Comparison of ENCODE assay signal across 1 cellular context in the genomic region with DNA sequence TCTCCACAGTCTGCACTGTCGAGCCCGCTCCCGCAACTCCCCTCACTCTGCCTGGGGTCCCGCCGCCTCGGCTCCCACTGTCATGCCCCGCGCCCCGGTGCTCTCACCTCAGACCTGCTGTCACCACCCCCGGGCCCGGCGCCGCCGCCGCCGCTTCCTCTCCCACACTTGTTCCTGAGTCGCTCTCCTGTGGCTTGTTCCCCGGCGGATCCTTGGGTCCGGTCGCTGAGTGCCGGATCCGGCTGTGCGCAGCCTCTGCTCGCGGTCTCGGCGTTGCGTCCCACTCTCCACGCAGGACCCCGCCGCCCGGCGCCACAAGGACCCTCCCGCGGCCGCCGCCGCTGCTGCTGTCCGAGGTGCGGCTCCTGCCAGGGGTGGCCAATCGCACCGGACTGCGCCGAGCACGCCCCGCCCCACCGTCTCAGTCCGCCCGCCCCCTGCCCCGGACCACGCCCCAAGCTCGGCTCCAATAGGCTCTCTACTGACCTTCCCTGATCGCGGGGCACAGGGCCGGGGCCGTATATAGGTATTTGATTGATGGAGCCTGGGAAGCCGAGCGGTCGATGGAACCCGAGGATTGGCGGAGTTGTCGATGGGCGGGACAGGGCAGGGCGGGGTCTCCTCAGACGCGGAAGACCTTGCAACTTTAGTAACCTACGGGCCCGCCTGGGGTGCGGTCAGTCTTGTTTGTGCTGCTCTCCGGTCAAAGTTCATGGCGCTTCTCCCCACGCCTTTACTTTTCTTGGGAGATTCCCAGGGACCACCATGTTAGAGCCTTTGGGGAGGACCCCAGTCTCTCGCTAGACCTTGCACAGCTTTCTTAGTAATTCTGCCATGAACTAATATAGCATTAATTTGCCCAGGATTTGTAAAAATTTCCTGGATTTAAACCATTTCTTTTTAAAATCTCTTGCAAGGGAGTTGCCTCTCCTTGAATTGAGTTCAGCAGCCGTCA.
TF ChIP-seq lines count a peak whose summit lies in the region.

TAOK3 (minus strand) TSS at position 367 of the 955 bp plus-strand sequence. CDS start 117,340 bp downstream, outside the sequence.

TF ChIP-seq in K562, 482 proteins besides CTCF, POLR2A, EP300 and RAD21 (continued from another document and continues in another):
- TF ChIP-seq ZNF436 (CRISPR knock-in tag; IDR thresholded peaks at IDR 0.05) (no peak), GABPB1 (CRISPR knock-in tag; IDR thresholded peaks at IDR 0.05) (peak; percentile 60; the same call in 1 of the 2 replicates), SMARCC2 (IDR thresholded peaks at IDR 0.05; ENCODE audit: low read depth) (no peak), ZNF347 (CRISPR knock-in tag; IDR thresholded peaks at IDR 0.05; ENCODE audit: low read depth) (no peak), RBFOX2 (IDR thresholded peaks at IDR 0.05; ENCODE audit: low read depth, low read length) (peak; percentile 89), NELFE (IDR thresholded peaks at IDR 0.05; ENCODE audit: insufficient read depth, insufficient read length) (no peak), ZFPM2 (CRISPR knock-in tag; IDR thresholded peaks at IDR 0.05) (no peak), PURB (CRISPR knock-in tag; IDR thresholded peaks at IDR 0.05; ENCODE audit: low read depth) (no peak), EP400 (IDR thresholded peaks at IDR 0.05) (peak; percentile 61), ZNF561 (CRISPR knock-in tag; conservative IDR thresholded peaks at IDR 0.05) (no peak), ELF4 (CRISPR knock-in tag; IDR thresholded peaks at IDR 0.05) (no peak), ARHGAP35 (IDR thresholded peaks at IDR 0.05; ENCODE audit: partially characterized antibody) (no peak), SNAPC5 (CRISPR knock-in tag; IDR thresholded peaks at IDR 0.05) (no peak), ZNF583 (CRISPR knock-in tag; IDR thresholded peaks at IDR 0.05) (no peak), ZNF77 (CRISPR knock-in tag; IDR thresholded peaks at IDR 0.05) (no peak), ZNF586 (CRISPR knock-in tag; conservative IDR thresholded peaks at IDR 0.05) (no peak), ATF7 (IDR thresholded peaks at IDR 0.05) (peak; percentile 43; the same call in 1 of the 2 replicates), MEF2D (tag; conservative IDR thresholded peaks at IDR 0.05; ENCODE audit: low read depth) (no peak), ZNF324 (CRISPR knock-in tag; IDR thresholded peaks at IDR 0.05) (no peak), ZNF407 (IDR thresholded peaks at IDR 0.05; ENCODE audit: low read depth) (no peak), CREM (IDR thresholded peaks at IDR 0.05; ENCODE audit: low read depth) (peak; percentile 41), TBL1XR1 (IDR thresholded peaks at IDR 0.05; ENCODE audit: low read length in 2 of 2) (peak in 1 of 2 experiments; percentile 46; a peak in 1 of 4 replicates), ZNF766 (CRISPR knock-in tag; conservative IDR thresholded peaks at IDR 0.05) (no peak), FOXA1 (IDR thresholded peaks at IDR 0.05; ENCODE audit: borderline replicate concordance) (no peak), XRCC5 (IDR thresholded peaks at IDR 0.05; ENCODE audit: low read depth, low read length) (peak; percentile 99), ZNF431 (CRISPR knock-in tag; IDR thresholded peaks at IDR 0.05) (no peak), NBN (IDR thresholded peaks at IDR 0.05; ENCODE audit: low read depth) (0 out of 2 replicates have a peak, but pooled peaks have one; percentile 36), FOXK2 (conservative IDR thresholded peaks at IDR 0.05 in 1 of 2, IDR thresholded peaks at IDR 0.05 in 1 of 2; ENCODE audit: low read depth in 2 of 2) (peak in 1 of 2 experiments; percentile 86; a peak in 2 of 4 replicates), ETV6 (IDR thresholded peaks at IDR 0.05; ENCODE audit: borderline replicate concordance in 1 of 2, low read depth in 2 of 2, low read length in 1 of 2) (no peak), ETV6 (CRISPR knock-in tag; IDR thresholded peaks at IDR 0.05; ENCODE audit: borderline replicate concordance) (no peak), ZNF445 (CRISPR knock-in tag; IDR thresholded peaks at IDR 0.05; ENCODE audit: low read depth) (no peak), RBM34 (IDR thresholded peaks at IDR 0.05; ENCODE audit: borderline replicate concordance, insufficient read depth, low read length) (no peak), IRF1 (CRISPR knock-in tag; IDR thresholded peaks at IDR 0.05; ENCODE audit: borderline replicate concordance) (no peak), ZNF717 (CRISPR knock-in tag; IDR thresholded peaks at IDR 0.05) (no peak), ETV1 (tag; conservative IDR thresholded peaks at IDR 0.05; ENCODE audit: low read depth) (no peak), ZNF79 (CRISPR knock-in tag; IDR thresholded peaks at IDR 0.05; ENCODE audit: low read depth) (no peak), RBBP5 (IDR thresholded peaks at IDR 0.05; ENCODE audit: borderline replicate concordance, insufficient read depth, low read length, poor library complexity, severe bottlenecking) (peak; percentile 91), ZC3H4 (CRISPR knock-in tag; IDR thresholded peaks at IDR 0.05; ENCODE audit: borderline replicate concordance) (no peak), LARP7 (IDR thresholded peaks at IDR 0.05) (no peak)
- TF ChIP-seq, protein P1, sequence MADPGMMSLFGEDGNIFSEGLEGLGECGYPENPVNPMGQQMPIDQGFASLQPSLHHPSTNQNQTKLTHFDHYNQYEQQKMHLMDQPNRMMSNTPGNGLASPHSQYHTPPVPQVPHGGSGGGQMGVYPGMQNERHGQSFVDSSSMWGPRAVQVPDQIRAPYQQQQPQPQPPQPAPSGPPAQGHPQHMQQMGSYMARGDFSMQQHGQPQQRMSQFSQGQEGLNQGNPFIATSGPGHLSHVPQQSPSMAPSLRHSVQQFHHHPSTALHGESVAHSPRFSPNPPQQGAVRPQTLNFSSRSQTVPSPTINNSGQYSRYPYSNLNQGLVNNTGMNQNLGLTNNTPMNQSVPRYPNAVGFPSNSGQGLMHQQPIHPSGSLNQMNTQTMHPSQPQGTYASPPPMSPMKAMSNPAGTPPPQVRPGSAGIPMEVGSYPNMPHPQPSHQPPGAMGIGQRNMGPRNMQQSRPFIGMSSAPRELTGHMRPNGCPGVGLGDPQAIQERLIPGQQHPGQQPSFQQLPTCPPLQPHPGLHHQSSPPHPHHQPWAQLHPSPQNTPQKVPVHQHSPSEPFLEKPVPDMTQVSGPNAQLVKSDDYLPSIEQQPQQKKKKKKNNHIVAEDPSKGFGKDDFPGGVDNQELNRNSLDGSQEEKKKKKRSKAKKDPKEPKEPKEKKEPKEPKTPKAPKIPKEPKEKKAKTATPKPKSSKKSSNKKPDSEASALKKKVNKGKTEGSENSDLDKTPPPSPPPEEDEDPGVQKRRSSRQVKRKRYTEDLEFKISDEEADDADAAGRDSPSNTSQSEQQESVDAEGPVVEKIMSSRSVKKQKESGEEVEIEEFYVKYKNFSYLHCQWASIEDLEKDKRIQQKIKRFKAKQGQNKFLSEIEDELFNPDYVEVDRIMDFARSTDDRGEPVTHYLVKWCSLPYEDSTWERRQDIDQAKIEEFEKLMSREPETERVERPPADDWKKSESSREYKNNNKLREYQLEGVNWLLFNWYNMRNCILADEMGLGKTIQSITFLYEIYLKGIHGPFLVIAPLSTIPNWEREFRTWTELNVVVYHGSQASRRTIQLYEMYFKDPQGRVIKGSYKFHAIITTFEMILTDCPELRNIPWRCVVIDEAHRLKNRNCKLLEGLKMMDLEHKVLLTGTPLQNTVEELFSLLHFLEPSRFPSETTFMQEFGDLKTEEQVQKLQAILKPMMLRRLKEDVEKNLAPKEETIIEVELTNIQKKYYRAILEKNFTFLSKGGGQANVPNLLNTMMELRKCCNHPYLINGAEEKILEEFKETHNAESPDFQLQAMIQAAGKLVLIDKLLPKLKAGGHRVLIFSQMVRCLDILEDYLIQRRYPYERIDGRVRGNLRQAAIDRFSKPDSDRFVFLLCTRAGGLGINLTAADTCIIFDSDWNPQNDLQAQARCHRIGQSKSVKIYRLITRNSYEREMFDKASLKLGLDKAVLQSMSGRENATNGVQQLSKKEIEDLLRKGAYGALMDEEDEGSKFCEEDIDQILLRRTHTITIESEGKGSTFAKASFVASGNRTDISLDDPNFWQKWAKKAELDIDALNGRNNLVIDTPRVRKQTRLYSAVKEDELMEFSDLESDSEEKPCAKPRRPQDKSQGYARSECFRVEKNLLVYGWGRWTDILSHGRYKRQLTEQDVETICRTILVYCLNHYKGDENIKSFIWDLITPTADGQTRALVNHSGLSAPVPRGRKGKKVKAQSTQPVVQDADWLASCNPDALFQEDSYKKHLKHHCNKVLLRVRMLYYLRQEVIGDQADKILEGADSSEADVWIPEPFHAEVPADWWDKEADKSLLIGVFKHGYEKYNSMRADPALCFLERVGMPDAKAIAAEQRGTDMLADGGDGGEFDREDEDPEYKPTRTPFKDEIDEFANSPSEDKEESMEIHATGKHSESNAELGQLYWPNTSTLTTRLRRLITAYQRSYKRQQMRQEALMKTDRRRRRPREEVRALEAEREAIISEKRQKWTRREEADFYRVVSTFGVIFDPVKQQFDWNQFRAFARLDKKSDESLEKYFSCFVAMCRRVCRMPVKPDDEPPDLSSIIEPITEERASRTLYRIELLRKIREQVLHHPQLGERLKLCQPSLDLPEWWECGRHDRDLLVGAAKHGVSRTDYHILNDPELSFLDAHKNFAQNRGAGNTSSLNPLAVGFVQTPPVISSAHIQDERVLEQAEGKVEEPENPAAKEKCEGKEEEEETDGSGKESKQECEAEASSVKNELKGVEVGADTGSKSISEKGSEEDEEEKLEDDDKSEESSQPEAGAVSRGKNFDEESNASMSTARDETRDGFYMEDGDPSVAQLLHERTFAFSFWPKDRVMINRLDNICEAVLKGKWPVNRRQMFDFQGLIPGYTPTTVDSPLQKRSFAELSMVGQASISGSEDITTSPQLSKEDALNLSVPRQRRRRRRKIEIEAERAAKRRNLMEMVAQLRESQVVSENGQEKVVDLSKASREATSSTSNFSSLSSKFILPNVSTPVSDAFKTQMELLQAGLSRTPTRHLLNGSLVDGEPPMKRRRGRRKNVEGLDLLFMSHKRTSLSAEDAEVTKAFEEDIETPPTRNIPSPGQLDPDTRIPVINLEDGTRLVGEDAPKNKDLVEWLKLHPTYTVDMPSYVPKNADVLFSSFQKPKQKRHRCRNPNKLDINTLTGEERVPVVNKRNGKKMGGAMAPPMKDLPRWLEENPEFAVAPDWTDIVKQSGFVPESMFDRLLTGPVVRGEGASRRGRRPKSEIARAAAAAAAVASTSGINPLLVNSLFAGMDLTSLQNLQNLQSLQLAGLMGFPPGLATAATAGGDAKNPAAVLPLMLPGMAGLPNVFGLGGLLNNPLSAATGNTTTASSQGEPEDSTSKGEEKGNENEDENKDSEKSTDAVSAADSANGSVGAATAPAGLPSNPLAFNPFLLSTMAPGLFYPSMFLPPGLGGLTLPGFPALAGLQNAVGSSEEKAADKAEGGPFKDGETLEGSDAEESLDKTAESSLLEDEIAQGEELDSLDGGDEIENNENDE (IDR thresholded peaks at IDR 0.05; ENCODE audit: low read depth, low read length): no peak
